ENCODE assay signal across 8 cellular contexts in genomic region chr19:3983936-3984583, GRCh38.
DNase-seq lines count a peak whose midpoint lies in the region; ATAC-seq and TF ChIP-seq lines count a peak whose summit lies in the region.

No MANE protein-coding gene starts in this region.

- peak overlapping the region; percentile 95 for H3K27ac Mint-ChIP-seq in T-helper 2 cell treated with Interferon-gamma antibody and Interleukin-4, amounts not matched to agents 5 μg/mL and 100 μg/mL, for 36 hours
- H3K27ac Mint-ChIP-seq in nephron progenitor cell, result peak overlapping the region; percentile 100

- peaks cover 53% of the 10 kb centered on the region for H3K36me3 Mint-ChIP-seq in T-helper 2 cell treated with Interferon-gamma antibody and Interleukin-4, amounts not matched to agents 5 μg/mL and 100 μg/mL, for 36 hours (ENCODE audit: low read depth)
- peaks cover 43% of the 10 kb centered on the region for H3K36me3 Mint-ChIP-seq in nephron progenitor cell (ENCODE audit: low read depth)

- H3K4me3 Mint-ChIP-seq in T-helper 2 cell treated with Interferon-gamma antibody and Interleukin-4, amounts not matched to agents 5 μg/mL and 100 μg/mL, for 36 hours, result peak overlapping the region; percentile 98
- peak overlapping the region; percentile 99 for H3K4me3 Mint-ChIP-seq in nephron progenitor cell

- DNase-seq in stimulated activated CD4-positive, alpha-beta T cell treated with anti-CD3 and anti-CD28 coated beads, Interleukin-15, amount 100 ng/mL, for 24 hours, result peak; percentile 62
- no peak for DNase-seq in stimulated activated CD4-positive, alpha-beta T cell treated with anti-CD3 and anti-CD28 coated beads, Interleukin-4, amount 100 ng/mL, for 4 hours
- DNase-seq in T-helper 2 cell treated with Interferon-gamma antibody and Interleukin-4, amounts not matched to agents 5 μg/mL and 100 μg/mL, for 36 hours (ENCODE audit: low spot score), result no peak
- no peak for DNase-seq in epithelial cell of prostate (ENCODE audit: low read depth, low spot score)
- DNase-seq in nephron progenitor cell, result peak; percentile 10

- ATAC-seq in GM19328 (IDR thresholded peaks at IDR 0.05; ENCODE audit: unreplicated experiment) (no peak), GM18873 (IDR thresholded peaks at IDR 0.05; ENCODE audit: low FRiP score, unreplicated experiment) (no peak), GM19395 (IDR thresholded peaks at IDR 0.05; ENCODE audit: unreplicated experiment) (no peak)

- H3K4me1 Mint-ChIP-seq in T-helper 2 cell treated with Interferon-gamma antibody and Interleukin-4, amounts not matched to agents 5 μg/mL and 100 μg/mL, for 36 hours (ENCODE audit: low read depth), result peaks cover 34% of the 10 kb centered on the region
- H3K4me1 Mint-ChIP-seq in nephron progenitor cell, result peaks cover 42% of the 10 kb centered on the region

- no peaks in the 10 kb centered on the region for H3K9me3 Mint-ChIP-seq in T-helper 2 cell treated with Interferon-gamma antibody and Interleukin-4, amounts not matched to agents 5 μg/mL and 100 μg/mL, for 36 hours
- H3K9me3 Mint-ChIP-seq in nephron progenitor cell, result no peaks in the 10 kb centered on the region

- no peaks in the 10 kb centered on the region for H3K27me3 Mint-ChIP-seq in T-helper 2 cell treated with Interferon-gamma antibody and Interleukin-4, amounts not matched to agents 5 μg/mL and 100 μg/mL, for 36 hours (ENCODE audit: low read depth)
- peaks cover 24% of the 10 kb centered on the region for H3K27me3 Mint-ChIP-seq in nephron progenitor cell (ENCODE audit: low read depth, poor library complexity)

- H3K27ac ChIP-seq in epithelial cell of prostate, result peak overlapping the region; percentile 93

- no peak for TF ChIP-seq CTCF in nephron progenitor cell (IDR thresholded peaks at IDR 0.05)

Comparison
In these comparisons a context has a peak if more than half of its experiments do, and no peak if none do; other contexts are left out.
1. DNase-seq: peak in stimulated activated CD4-positive, alpha-beta T cell treated with anti-CD3 and anti-CD28 coated beads, Interleukin-15, amount 100 ng/mL, for 24 hours (single experiment) and nephron progenitor cell (single experiment); none in stimulated activated CD4-positive, alpha-beta T cell treated with anti-CD3 and anti-CD28 coated beads, Interleukin-4, amount 100 ng/mL, for 4 hours (0 of 2), T-helper 2 cell treated with Interferon-gamma antibody and Interleukin-4, amounts not matched to agents 5 μg/mL and 100 μg/mL, for 36 hours (single experiment) and epithelial cell of prostate (single experiment).